ENCODE assay signal across 25 cellular contexts in genomic region chr7:37153376-37153775, GRCh38.
DNase-seq lines count a peak whose midpoint lies in the region; ATAC-seq and TF ChIP-seq lines count a peak whose summit lies in the region.
"Had no signal": no experiment of that assay in that cellular context is flagged by ENCODE, and none has a peak within 500 bp of the region (broad histone marks: within the 10 kb centered on the region; RNA-seq: fewer than 3 reads in every experiment).

No MANE protein-coding gene starts in this region.

- CTCF ChIA-PET in HEK293 (lab: Yijun Ruan, JAX) = interaction anchor here (0.7 kb wide), 1 partner anchor 834 kb away, joined by 3 read pairs; no protein-coding TSS in a partner anchor

- peak; percentile 53 for DNase-seq in ELF-1 (ENCODE audit: low read depth, low spot score)
- no peak for DNase-seq in T-helper 17 cell
- peak; percentile 61 for DNase-seq in endodermal cell
- DNase-seq in NCI-H2107 (lab: John Stamatoyannopoulos, UW) = no peak
- DNase-seq in erythroblast (lab: John Stamatoyannopoulos, UW) = no peak
- DNase-seq in left ventricle myocardium superior = no peak
- DNase-seq: 8988T; ACHN; BE2C; C1 segment of cervical spinal cord; CD4-positive, alpha-beta memory T cell; CD4-positive, CD25-positive, alpha-beta regulatory T cell; CD8-positive, alpha-beta memory T cell; COR-L47; DMS 273 treated with DMSO at 0.1 percent for 48 hours; DMS153; DMS53; DMS79; DND-41; EL; GF-D8 had no signal

- H3K9ac ChIP-seq in endodermal cell (ENCODE audit: extremely low read depth, low read length, poor library complexity, severe bottlenecking) = no peak overlapping the region
- H3K9ac ChIP-seq: BLaER1 had no signal

- intact Hi-C loops in left ventricle myocardium superior (cut with micrococcal nuclease) = no loop called here

- peaks cover 5% of the 10 kb centered on the region for H3K36me3 Mint-ChIP-seq in T-helper 17 cell (ENCODE audit: low read depth)
- H3K36me3 Mint-ChIP-seq in endodermal cell (ENCODE audit: low read depth) = peaks cover 40% of the 10 kb centered on the region

- 79 to 86% methylated on average over 5 to 6 of the region's 6 CpGs for WGBS in endodermal cell (ENCODE audit: insufficient coverage in 1 of 2, insufficient read length in 1 of 2), 2 experiments

- H3K36me3 ChIP-seq in HEK293 (ENCODE audit: control insufficient read depth in 2 of 2, insufficient read depth in 1 of 2, low read length in 2 of 2) (no peaks in the 10 kb centered on the region), endodermal cell (ENCODE audit: control insufficient read depth, insufficient read depth, low read length) (peaks cover 16% of the 10 kb centered on the region)
- H3K36me3 ChIP-seq: BE2C had no signal

- TF ChIP-seq POLR2A in erythroblast (IDR thresholded peaks at IDR 0.05; ENCODE audit: low read length) = no peak

- no peak for TF ChIP-seq CTCF in HEK293 (tag by site-specific recombination; IDR thresholded peaks at IDR 0.05)
- no peak for TF ChIP-seq CTCF in endodermal cell (conservative IDR thresholded peaks at IDR 0.05)

- no peaks in the 10 kb centered on the region for H3K27me3 Mint-ChIP-seq in T-helper 17 cell
- no peaks in the 10 kb centered on the region for H3K27me3 Mint-ChIP-seq in endodermal cell (ENCODE audit: insufficient read depth)
- H3K27me3 Mint-ChIP-seq: CD4-positive, alpha-beta memory T cell; CD4-positive, CD25-positive, alpha-beta regulatory T cell had no signal

- H3K4me3 ChIP-seq in HEK293 (ENCODE audit: low read depth, low read length) = no peak overlapping the region
- no peak overlapping the region for H3K4me3 ChIP-seq in endodermal cell (ENCODE audit: low read length)
- H3K4me3 ChIP-seq: BLaER1 had no signal

- H3K4me3 Mint-ChIP-seq in T-helper 17 cell (no peak overlapping the region), endodermal cell (no peak overlapping the region)
- H3K4me3 Mint-ChIP-seq: CD14-positive monocyte; CD4-positive, alpha-beta memory T cell; CD4-positive, CD25-positive, alpha-beta regulatory T cell; CD8-positive, alpha-beta memory T cell had no signal

- H3K27ac ChIP-seq in HEK293 (ENCODE audit: extremely low read depth, low read depth, low read length) = no peak overlapping the region
- H3K27ac ChIP-seq in endodermal cell (ENCODE audit: low read depth, low read length) = no peak overlapping the region
- H3K27ac ChIP-seq: BLaER1 had no signal

- H3K27ac Mint-ChIP-seq in T-helper 17 cell = peak overlapping the region; percentile 48
- H3K27ac Mint-ChIP-seq in endodermal cell = no peak overlapping the region

- no peaks in the 10 kb centered on the region for H3K27me3 ChIP-seq in endodermal cell (ENCODE audit: control insufficient read depth, insufficient read depth, low read length, poor library complexity, severe bottlenecking)
- H3K27me3 ChIP-seq: BE2C, BLaER1 had no signal

- H3K4me1 Mint-ChIP-seq in T-helper 17 cell (peaks cover 10% of the 10 kb centered on the region), endodermal cell (peaks cover 11% of the 10 kb centered on the region)
- H3K4me1 Mint-ChIP-seq: CD14-positive monocyte had no signal

- no peak for ATAC-seq in T-helper 17 cell
- ATAC-seq in GM18498 (IDR thresholded peaks at IDR 0.05; ENCODE audit: unreplicated experiment) = no peak
- no peak for ATAC-seq in left ventricle myocardium superior

- POLR2A ChIA-PET in HEK293 (lab: Yijun Ruan, JAX) = no interaction called here

- H3K4me1 ChIP-seq in HEK293 (ENCODE audit: control insufficient read depth, insufficient read depth, low read length) (no peaks in the 10 kb centered on the region), endodermal cell (ENCODE audit: control insufficient read depth, insufficient read depth, low read length) (no peaks in the 10 kb centered on the region)
- H3K4me1 ChIP-seq: BE2C, BLaER1 had no signal

- H3K9me3 ChIP-seq in HEK293 (ENCODE audit: control insufficient read depth, insufficient read depth, low read depth, low read length) (no peaks in the 10 kb centered on the region), T-helper 17 cell (ENCODE audit: control insufficient read depth, low read length, poor library complexity, severe bottlenecking) (no peaks in the 10 kb centered on the region), endodermal cell (ENCODE audit: control insufficient read depth, low read length) (no peaks in the 10 kb centered on the region)
- H3K9me3 ChIP-seq: BE2C, BLaER1 had no signal

- peaks cover 5% of the 10 kb centered on the region for H3K9me3 Mint-ChIP-seq in endodermal cell

TF ChIP-seq in HEK293, 187 proteins besides CTCF, POLR2A, EP300 and RAD21:
- TF ChIP-seq ZNF26 (tag by site-specific recombination; IDR thresholded peaks at IDR 0.05) = no peak
- peak; percentile 21; the same call in 1 of the 2 replicates for TF ChIP-seq ZFHX2 (tag by site-specific recombination; conservative IDR thresholded peaks at IDR 0.05)
- no peak for TF ChIP-seq GLI4 (tag by site-specific recombination; IDR thresholded peaks at IDR 0.05)

Comparison
In these comparisons a context has a peak if more than half of its experiments do, and no peak if none do; other contexts are left out.
1. DNase-seq: peak in ELF-1 (single experiment) and endodermal cell (single experiment); none in T-helper 17 cell (0 of 3), NCI-H2107 (single experiment), erythroblast (0 of 2) and left ventricle myocardium superior (single experiment).